ENCODE assay signal across 26 cellular contexts in the genomic region with DNA sequence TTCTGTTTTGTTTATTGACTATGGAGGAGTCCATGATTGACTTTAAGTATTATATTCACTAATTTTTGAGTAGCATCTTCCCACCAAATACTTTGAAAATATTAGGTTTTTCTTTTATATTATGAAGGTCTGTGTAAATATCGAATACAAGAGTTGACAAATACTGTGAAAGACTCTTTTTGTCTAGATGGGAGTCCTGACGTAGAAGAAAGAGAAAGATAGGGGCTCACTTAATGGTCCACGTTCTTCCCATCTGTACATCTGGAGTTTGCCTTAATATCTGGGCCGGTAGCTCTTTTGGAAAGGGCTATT. TPM values are rescaled to one million over a fixed set of nuclear protein-coding genes. Genes with fewer than 3 reads are reported as not detected.
A peak's percentile ranks its signal among the peaks of the same experiment; 100 is the strongest.
DNase-seq lines count a peak whose midpoint lies in the region; ATAC-seq and TF ChIP-seq lines count a peak whose summit lies in the region.
"Had no signal": no experiment of that assay in that cellular context is flagged by ENCODE, and none has a peak within 500 bp of the region (broad histone marks: within the 10 kb centered on the region; RNA-seq: fewer than 3 reads in every experiment).

No MANE protein-coding gene starts in this region.

- H3K4me3 ChIP-seq in A673 (ENCODE audit: low read depth, low read length, poor library complexity, severe bottlenecking), result no peak overlapping the region
- H3K4me3 ChIP-seq in GM12865 (ENCODE audit: low read depth, low read length), result peak overlapping the region; percentile 39
- H3K4me3 ChIP-seq in ascending aorta, result no peak overlapping the region
- H3K4me3 ChIP-seq: left lung, mucosa of descending colon, neural progenitor cell, Peyer's patch, SK-N-MC had no signal

- peak overlapping the region; percentile 33 for H3K4me3 Mint-ChIP-seq in osteocyte (ENCODE audit: unreplicated experiment)
- H3K4me3 Mint-ChIP-seq: activated naive CD8-positive, alpha-beta T cell treated with anti-CD3 and anti-CD28 coated beads, Interleukin-2, amount 10 ng/mL, durations not matched to agents 7 days and 5 days; brain; CD4-positive, alpha-beta memory T cell; neural progenitor cell had no signal

- H3K36me3 ChIP-seq in A673 (ENCODE audit: insufficient read depth, low read length, poor library complexity, severe bottlenecking) (no peaks in the 10 kb centered on the region), ascending aorta (no peaks in the 10 kb centered on the region)
- H3K36me3 ChIP-seq: left lung, neural progenitor cell, Peyer's patch had no signal

- H3K9me3 ChIP-seq in A673 (ENCODE audit: low read depth, low read length, poor library complexity, severe bottlenecking), result no peaks in the 10 kb centered on the region
- H3K9me3 ChIP-seq in ascending aorta, result no peaks in the 10 kb centered on the region
- H3K9me3 ChIP-seq: left lung, mucosa of descending colon, Peyer's patch had no signal

- H3K9me3 Mint-ChIP-seq in osteocyte (ENCODE audit: unreplicated experiment), result no peaks in the 10 kb centered on the region
- H3K9me3 Mint-ChIP-seq: activated naive CD8-positive, alpha-beta T cell treated with anti-CD3 and anti-CD28 coated beads, Interleukin-2, amount 10 ng/mL, durations not matched to agents 7 days and 5 days; brain; CD4-positive, alpha-beta memory T cell had no signal

- peaks cover 94% of the 10 kb centered on the region for H3K4me1 Mint-ChIP-seq in osteocyte (ENCODE audit: unreplicated experiment)
- H3K4me1 Mint-ChIP-seq: activated naive CD8-positive, alpha-beta T cell treated with anti-CD3 and anti-CD28 coated beads, Interleukin-2, amount 10 ng/mL, durations not matched to agents 7 days and 5 days had no signal

- peak overlapping the region; percentile 9 for H3K27ac ChIP-seq in A673 (ENCODE audit: low read depth, low read length, poor library complexity, severe bottlenecking)
- peak overlapping the region; percentile 45 to 60 for H3K27ac ChIP-seq in ascending aorta
- H3K27ac ChIP-seq: left lung, neural progenitor cell, SK-N-MC had no signal

- POLR2A ChIA-PET in A673 (lab: Charles Lee; ENCODE audit: low non-redundant PET), result interaction anchor here (0.7 kb wide), 1 partner anchor 9 kb away, joined by 4 read pairs; no protein-coding TSS in a partner anchor

- no peak for TF ChIP-seq CTCF in A673 (conservative IDR thresholded peaks at IDR 0.05; ENCODE audit: low read depth, low read length)
- no peak for TF ChIP-seq CTCF in GM12865 (IDR thresholded peaks at IDR 0.05; ENCODE audit: insufficient read depth, low read depth, low read length, missing control alignments)
- TF ChIP-seq CTCF in ascending aorta (IDR thresholded peaks at IDR 0.05), result no peak
- no peak for TF ChIP-seq CTCF in osteocyte (IDR thresholded peaks at IDR 0.05)

- H3K4me1 ChIP-seq in A673 (ENCODE audit: insufficient read depth, low read length, poor library complexity, severe bottlenecking), result peaks cover 85% of the 10 kb centered on the region
- peaks cover 0 to 51% of the 10 kb centered on the region in 2 donors for H3K4me1 ChIP-seq in ascending aorta

- H3K27me3 ChIP-seq in A673 (replicated peaks; ENCODE audit: insufficient read depth, low read depth, low read length, poor library complexity) (no peaks in the 10 kb centered on the region), ascending aorta (no peaks in the 10 kb centered on the region)
- H3K27me3 ChIP-seq: left lung, neural progenitor cell, Peyer's patch had no signal

- no peaks in the 10 kb centered on the region for H3K27me3 Mint-ChIP-seq in osteocyte (ENCODE audit: unreplicated experiment)
- H3K27me3 Mint-ChIP-seq: activated naive CD8-positive, alpha-beta T cell treated with anti-CD3 and anti-CD28 coated beads, Interleukin-2, amount 10 ng/mL, durations not matched to agents 7 days and 5 days; brain; CD4-positive, alpha-beta memory T cell had no signal

- CTCF ChIA-PET in A673 (lab: Charles Lee), result no interaction called here

- DNase-seq in A673 (ENCODE audit: low spot score) (no peak), GM12865 (ENCODE audit: low read depth) (no peak), ascending aorta (ENCODE audit: low spot score in 2 of 2) (no peak), osteocyte (ENCODE audit: extremely low spot score, unreplicated experiment) (no peak), NCI-H1092 treated with DMSO at 0.1 percent for 48 hours (lab: John Stamatoyannopoulos, UW) (no peak)
- DNase-seq: activated CD4-positive, CD25-positive, alpha-beta regulatory T cell; activated naive CD8-positive, alpha-beta T cell treated with anti-CD3 and anti-CD28 coated beads, Interleukin-2, amount 10 ng/mL, durations not matched to agents 7 days and 5 days; CD4-positive, alpha-beta memory T cell; cortex of kidney; DMS53; GF-D8; head of caudate nucleus; left lung; mucosa of descending colon; NCI-H1092; NCI-H2081 treated with DMSO at 0.1 percent for 48 hours; NCI-H510A; Peyer's patch; small intestine; stimulated activated CD4-positive, alpha-beta T cell treated with anti-CD3 and anti-CD28 coated beads, Interleukin-4, amount 100 ng/mL, for 1 hour had no signal

- peak overlapping the region; percentile 94 for H3K27ac Mint-ChIP-seq in osteocyte (ENCODE audit: unreplicated experiment)
- H3K27ac Mint-ChIP-seq: activated naive CD8-positive, alpha-beta T cell treated with anti-CD3 and anti-CD28 coated beads, Interleukin-2, amount 10 ng/mL, durations not matched to agents 7 days and 5 days; neural progenitor cell had no signal

- ATAC-seq in HG02759 (IDR thresholded peaks at IDR 0.05; ENCODE audit: unreplicated experiment) (no peak), GM18517 (IDR thresholded peaks at IDR 0.05; ENCODE audit: unreplicated experiment) (no peak)

- intact Hi-C loops in A673 (cut with micrococcal nuclease; ENCODE audit: unreplicated experiment) (loop anchor here (5.0 kb wide), 1 partner anchor 76 kb away; no protein-coding TSS in a partner anchor), ascending aorta (cut with DNase I) (no loop called here)

- no TSS peak for BruUV-seq in A673 (replicated peaks; lab: Mats Ljungman, UMichigan)

- peaks cover 2% of the 10 kb centered on the region for H3K36me3 Mint-ChIP-seq in osteocyte (ENCODE audit: unreplicated experiment)
- H3K36me3 Mint-ChIP-seq: activated naive CD8-positive, alpha-beta T cell treated with anti-CD3 and anti-CD28 coated beads, Interleukin-2, amount 10 ng/mL, durations not matched to agents 7 days and 5 days; CD4-positive, alpha-beta memory T cell had no signal

RNA-seq across cellular contexts. Expression of a gene that starts 7.8 kb away (rescaled TPM):
- total RNA-seq in A673 (2021) (2.4 and 4.7 TPM in 2 replicates), ascending aorta (16.8 TPM), osteocyte (0.55 and 0.75 TPM in 2 replicates)
- total RNA-seq: activated naive CD8-positive, alpha-beta T cell treated with anti-CD3 and anti-CD28 coated beads, Interleukin-2, amount 10 ng/mL, durations not matched to agents 7 days and 5 days; CD4-positive, alpha-beta memory T cell; H1 had no signal

RNA-seq across cellular contexts. Expression of a gene that starts 8.9 kb away (rescaled TPM):
- total RNA-seq in A673 (2021) (77.2 and 77.7 TPM in 2 replicates), ascending aorta (82.8 TPM), osteocyte (75.5 and 86.7 TPM in 2 replicates)
